ENCODE assay signal across 1 cellular context in genomic region chr11:16778876-16779275, GRCh38.
TF ChIP-seq lines count a peak whose summit lies in the region.

No MANE protein-coding gene starts in this region.

TF ChIP-seq in SK-N-SH treated with all-trans-retinoic acid at 6 μM for 48 hours, 23 proteins besides CTCF, POLR2A, EP300 and RAD21 (continued from another document):
- TF ChIP-seq TSHZ2 (CRISPR knock-in tag; IDR thresholded peaks at IDR 0.05): no peak
